9 cellular contexts compared by ENCODE assay signal in the genomic region with DNA sequence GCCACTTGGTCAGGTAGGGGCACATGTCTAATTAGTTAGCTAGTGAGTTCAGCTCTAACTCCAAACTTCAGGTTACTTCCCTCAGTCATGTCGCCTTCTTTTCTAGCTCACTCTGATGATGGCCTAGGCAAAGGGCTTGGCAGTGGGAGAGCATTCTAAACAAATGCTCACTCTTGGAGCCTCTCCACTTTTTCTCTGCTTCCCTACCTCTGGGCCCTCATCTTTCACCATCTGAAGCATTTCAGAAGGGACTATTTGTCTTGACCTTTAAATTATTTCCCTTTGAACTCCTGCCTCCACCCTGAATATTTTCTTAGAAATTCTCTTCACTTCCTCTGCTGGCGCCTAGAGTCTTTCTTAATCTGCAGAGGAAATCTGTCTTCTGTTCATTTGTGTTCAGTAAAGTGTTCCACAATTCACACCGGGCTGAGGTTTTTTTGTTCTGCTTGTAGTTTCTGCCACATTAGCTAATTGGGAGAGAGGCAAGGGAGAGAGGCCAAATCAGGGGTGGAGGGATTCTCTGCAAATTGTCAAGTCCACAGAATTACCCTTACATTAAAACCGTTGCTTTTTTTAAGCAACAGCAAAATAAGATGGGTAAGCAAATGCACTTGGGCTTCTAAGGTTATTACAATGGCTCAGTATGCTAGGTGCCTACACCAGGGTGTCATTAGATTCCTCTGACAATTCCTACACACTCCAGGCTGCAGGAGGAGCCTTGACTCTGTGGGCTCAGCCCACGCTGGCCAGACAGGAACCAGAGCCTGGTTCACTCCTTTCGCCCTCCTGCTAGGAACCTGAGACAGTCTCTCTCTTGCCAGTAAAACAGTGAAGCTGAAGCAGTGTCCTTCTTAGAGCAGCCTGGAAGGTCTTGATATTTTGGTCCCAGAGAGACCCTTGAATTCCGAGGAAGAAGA. TPM values are rescaled to one million over a fixed set of nuclear protein-coding genes. Genes with fewer than 3 reads are reported as not detected.
DNase-seq lines count a peak whose midpoint lies in the region; ATAC-seq and TF ChIP-seq lines count a peak whose summit lies in the region.
"Had no signal": no experiment of that assay in that cellular context is flagged by ENCODE, and none has a peak within 500 bp of the region (broad histone marks: within the 10 kb centered on the region; RNA-seq: fewer than 3 reads in every experiment).

No MANE protein-coding gene starts in this region.

- H3K9me2 ChIP-seq in DOHH2 (replicated peaks; ENCODE audit: control insufficient read depth, low read length) = no peaks in the 10 kb centered on the region

- no peaks in the 10 kb centered on the region for H3K36me3 ChIP-seq in DOHH2 (ENCODE audit: control insufficient read depth, low read length)
- no peaks in the 10 kb centered on the region for H3K36me3 ChIP-seq in right atrium auricular region

- no peak for DNase-seq in right atrium auricular region (ENCODE audit: low spot score)
- no peak for DNase-seq in RKO (ENCODE audit: low spot score)
- DNase-seq in SHP77 treated with DMSO at 0.1 percent for 48 hours (lab: John Stamatoyannopoulos, UW) = no peak
- no peak for DNase-seq in left colon
- DNase-seq in foreskin fibroblast = no peak

- no peaks in the 10 kb centered on the region for H3K79me2 ChIP-seq in DOHH2 (ENCODE audit: control insufficient read depth, low read length)

- no peak overlapping the region for H3K27ac ChIP-seq in DOHH2 (ENCODE audit: low read depth, low read length)
- H3K27ac ChIP-seq in right atrium auricular region = peak overlapping the region; percentile 76 to 82

- ATAC-seq in GM19463 (IDR thresholded peaks at IDR 0.05; ENCODE audit: unreplicated experiment) = peak; percentile 45
- peak; percentile 58 for ATAC-seq in HG03432 (IDR thresholded peaks at IDR 0.05; ENCODE audit: unreplicated experiment)
- ATAC-seq in left colon = no peak

- intact Hi-C loops in left colon (cut with DNase I, micrococcal nuclease) = no loop called here

- H3K4me3 ChIP-seq in DOHH2 (ENCODE audit: low read length) (no peak overlapping the region), right atrium auricular region (no peak overlapping the region), foreskin fibroblast (ENCODE audit: low read depth in 1 of 2, low read length in 2 of 2) (no peak overlapping the region)

- H3F3A ChIP-seq in DOHH2 (ENCODE audit: control insufficient read depth, insufficient read depth) = no peaks in the 10 kb centered on the region

- no peaks in the 10 kb centered on the region for H4K20me1 ChIP-seq in DOHH2 (ENCODE audit: control insufficient read depth, insufficient read depth, low read depth, low read length)

- peak overlapping the region; percentile 42 for H3K4me2 ChIP-seq in DOHH2 (ENCODE audit: low read length)

- peaks cover 24% of the 10 kb centered on the region for H3K4me1 ChIP-seq in DOHH2 (ENCODE audit: control insufficient read depth, low read length)
- peaks cover 0 to 35% of the 10 kb centered on the region in 2 donors for H3K4me1 ChIP-seq in right atrium auricular region

- no peaks in the 10 kb centered on the region for H3K9me3 ChIP-seq in DOHH2 (ENCODE audit: control insufficient read depth, insufficient read depth, low read length)
- H3K9me3 ChIP-seq in right atrium auricular region = no peaks in the 10 kb centered on the region

- TF ChIP-seq CTCF in DOHH2 (IDR thresholded peaks at IDR 0.05; ENCODE audit: low read depth, low read length, poor library complexity, severe bottlenecking) (no peak), right atrium auricular region (IDR thresholded peaks at IDR 0.05) (no peak), foreskin fibroblast (IDR thresholded peaks at IDR 0.05; ENCODE audit: low read depth, low read length) (no peak)

- H3K27me3 ChIP-seq in DOHH2 (ENCODE audit: control insufficient read depth, low read length) (no peaks in the 10 kb centered on the region), right atrium auricular region (no peaks in the 10 kb centered on the region)

RNA-seq across cellular contexts. Expression of a gene that starts 5.5 kb away (rescaled TPM):
- not detected for total RNA-seq in right atrium auricular region
- not detected for total RNA-seq in left colon
- total RNA-seq: HT1080 had no signal

RNA-seq across cellular contexts. Expression of a gene that starts 56.7 kb away (rescaled TPM):
- total RNA-seq in right atrium auricular region (10 to 100 TPM in 1 of 2 donors, 1 to 10 TPM in 1; 3.7 to 13.7 TPM), left colon (10 to 100 TPM; 19.0 to 21.2 TPM)
